ENCODE assay signal across 1 cellular context in the genomic region with DNA sequence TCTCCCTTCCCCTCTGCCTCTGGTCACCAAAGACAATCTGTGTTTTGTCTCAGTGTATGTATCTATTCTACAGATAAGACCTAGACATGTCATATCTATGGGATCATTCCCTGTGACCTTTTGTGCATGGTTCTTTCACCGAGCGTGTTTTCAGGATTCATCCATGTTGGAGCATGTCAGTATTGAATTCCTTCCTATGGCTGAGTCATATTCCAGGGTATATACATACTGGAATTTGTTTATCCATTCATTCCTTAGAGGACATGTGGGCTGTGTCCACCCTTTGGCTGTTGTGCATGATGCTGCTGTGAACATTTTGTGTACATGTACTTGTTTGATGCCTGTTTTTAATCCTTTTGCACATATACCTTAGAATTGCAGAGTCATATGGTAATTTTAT.
TF ChIP-seq lines count a peak whose summit lies in the region.

No MANE protein-coding gene starts in this region.

TF ChIP-seq in K562, 482 proteins besides CTCF, POLR2A, EP300 and RAD21 (continued from another document):
- TF ChIP-seq, protein P1, sequence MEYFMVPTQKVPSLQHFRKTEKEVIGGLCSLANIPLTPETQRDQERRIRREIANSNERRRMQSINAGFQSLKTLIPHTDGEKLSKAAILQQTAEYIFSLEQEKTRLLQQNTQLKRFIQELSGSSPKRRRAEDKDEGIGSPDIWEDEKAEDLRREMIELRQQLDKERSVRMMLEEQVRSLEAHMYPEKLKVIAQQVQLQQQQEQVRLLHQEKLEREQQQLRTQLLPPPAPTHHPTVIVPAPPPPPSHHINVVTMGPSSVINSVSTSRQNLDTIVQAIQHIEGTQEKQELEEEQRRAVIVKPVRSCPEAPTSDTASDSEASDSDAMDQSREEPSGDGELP (CRISPR knock-in tag; IDR thresholded peaks at IDR 0.05; ENCODE audit: borderline replicate concordance) = no peak
- TF ChIP-seq CBFB (CRISPR knock-in tag; IDR thresholded peaks at IDR 0.05) = no peak
- no peak for TF ChIP-seq ZNF699 (CRISPR knock-in tag; IDR thresholded peaks at IDR 0.05; ENCODE audit: insufficient replicate concordance)
- no peak for TF ChIP-seq ZNF253 (CRISPR knock-in tag; conservative IDR thresholded peaks at IDR 0.05)
- TF ChIP-seq ZNF75A (CRISPR knock-in tag; IDR thresholded peaks at IDR 0.05) = no peak
- no peak for TF ChIP-seq ETV6 (IDR thresholded peaks at IDR 0.05; ENCODE audit: borderline replicate concordance in 1 of 2, low read depth in 2 of 2, low read length in 1 of 2)
- no peak for TF ChIP-seq ETV6 (CRISPR knock-in tag; IDR thresholded peaks at IDR 0.05; ENCODE audit: borderline replicate concordance)
- TF ChIP-seq, protein P2, sequence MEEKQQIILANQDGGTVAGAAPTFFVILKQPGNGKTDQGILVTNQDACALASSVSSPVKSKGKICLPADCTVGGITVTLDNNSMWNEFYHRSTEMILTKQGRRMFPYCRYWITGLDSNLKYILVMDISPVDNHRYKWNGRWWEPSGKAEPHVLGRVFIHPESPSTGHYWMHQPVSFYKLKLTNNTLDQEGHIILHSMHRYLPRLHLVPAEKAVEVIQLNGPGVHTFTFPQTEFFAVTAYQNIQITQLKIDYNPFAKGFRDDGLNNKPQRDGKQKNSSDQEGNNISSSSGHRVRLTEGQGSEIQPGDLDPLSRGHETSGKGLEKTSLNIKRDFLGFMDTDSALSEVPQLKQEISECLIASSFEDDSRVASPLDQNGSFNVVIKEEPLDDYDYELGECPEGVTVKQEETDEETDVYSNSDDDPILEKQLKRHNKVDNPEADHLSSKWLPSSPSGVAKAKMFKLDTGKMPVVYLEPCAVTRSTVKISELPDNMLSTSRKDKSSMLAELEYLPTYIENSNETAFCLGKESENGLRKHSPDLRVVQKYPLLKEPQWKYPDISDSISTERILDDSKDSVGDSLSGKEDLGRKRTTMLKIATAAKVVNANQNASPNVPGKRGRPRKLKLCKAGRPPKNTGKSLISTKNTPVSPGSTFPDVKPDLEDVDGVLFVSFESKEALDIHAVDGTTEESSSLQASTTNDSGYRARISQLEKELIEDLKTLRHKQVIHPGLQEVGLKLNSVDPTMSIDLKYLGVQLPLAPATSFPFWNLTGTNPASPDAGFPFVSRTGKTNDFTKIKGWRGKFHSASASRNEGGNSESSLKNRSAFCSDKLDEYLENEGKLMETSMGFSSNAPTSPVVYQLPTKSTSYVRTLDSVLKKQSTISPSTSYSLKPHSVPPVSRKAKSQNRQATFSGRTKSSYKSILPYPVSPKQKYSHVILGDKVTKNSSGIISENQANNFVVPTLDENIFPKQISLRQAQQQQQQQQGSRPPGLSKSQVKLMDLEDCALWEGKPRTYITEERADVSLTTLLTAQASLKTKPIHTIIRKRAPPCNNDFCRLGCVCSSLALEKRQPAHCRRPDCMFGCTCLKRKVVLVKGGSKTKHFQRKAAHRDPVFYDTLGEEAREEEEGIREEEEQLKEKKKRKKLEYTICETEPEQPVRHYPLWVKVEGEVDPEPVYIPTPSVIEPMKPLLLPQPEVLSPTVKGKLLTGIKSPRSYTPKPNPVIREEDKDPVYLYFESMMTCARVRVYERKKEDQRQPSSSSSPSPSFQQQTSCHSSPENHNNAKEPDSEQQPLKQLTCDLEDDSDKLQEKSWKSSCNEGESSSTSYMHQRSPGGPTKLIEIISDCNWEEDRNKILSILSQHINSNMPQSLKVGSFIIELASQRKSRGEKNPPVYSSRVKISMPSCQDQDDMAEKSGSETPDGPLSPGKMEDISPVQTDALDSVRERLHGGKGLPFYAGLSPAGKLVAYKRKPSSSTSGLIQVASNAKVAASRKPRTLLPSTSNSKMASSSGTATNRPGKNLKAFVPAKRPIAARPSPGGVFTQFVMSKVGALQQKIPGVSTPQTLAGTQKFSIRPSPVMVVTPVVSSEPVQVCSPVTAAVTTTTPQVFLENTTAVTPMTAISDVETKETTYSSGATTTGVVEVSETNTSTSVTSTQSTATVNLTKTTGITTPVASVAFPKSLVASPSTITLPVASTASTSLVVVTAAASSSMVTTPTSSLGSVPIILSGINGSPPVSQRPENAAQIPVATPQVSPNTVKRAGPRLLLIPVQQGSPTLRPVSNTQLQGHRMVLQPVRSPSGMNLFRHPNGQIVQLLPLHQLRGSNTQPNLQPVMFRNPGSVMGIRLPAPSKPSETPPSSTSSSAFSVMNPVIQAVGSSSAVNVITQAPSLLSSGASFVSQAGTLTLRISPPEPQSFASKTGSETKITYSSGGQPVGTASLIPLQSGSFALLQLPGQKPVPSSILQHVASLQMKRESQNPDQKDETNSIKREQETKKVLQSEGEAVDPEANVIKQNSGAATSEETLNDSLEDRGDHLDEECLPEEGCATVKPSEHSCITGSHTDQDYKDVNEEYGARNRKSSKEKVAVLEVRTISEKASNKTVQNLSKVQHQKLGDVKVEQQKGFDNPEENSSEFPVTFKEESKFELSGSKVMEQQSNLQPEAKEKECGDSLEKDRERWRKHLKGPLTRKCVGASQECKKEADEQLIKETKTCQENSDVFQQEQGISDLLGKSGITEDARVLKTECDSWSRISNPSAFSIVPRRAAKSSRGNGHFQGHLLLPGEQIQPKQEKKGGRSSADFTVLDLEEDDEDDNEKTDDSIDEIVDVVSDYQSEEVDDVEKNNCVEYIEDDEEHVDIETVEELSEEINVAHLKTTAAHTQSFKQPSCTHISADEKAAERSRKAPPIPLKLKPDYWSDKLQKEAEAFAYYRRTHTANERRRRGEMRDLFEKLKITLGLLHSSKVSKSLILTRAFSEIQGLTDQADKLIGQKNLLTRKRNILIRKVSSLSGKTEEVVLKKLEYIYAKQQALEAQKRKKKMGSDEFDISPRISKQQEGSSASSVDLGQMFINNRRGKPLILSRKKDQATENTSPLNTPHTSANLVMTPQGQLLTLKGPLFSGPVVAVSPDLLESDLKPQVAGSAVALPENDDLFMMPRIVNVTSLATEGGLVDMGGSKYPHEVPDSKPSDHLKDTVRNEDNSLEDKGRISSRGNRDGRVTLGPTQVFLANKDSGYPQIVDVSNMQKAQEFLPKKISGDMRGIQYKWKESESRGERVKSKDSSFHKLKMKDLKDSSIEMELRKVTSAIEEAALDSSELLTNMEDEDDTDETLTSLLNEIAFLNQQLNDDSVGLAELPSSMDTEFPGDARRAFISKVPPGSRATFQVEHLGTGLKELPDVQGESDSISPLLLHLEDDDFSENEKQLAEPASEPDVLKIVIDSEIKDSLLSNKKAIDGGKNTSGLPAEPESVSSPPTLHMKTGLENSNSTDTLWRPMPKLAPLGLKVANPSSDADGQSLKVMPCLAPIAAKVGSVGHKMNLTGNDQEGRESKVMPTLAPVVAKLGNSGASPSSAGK (IDR thresholded peaks at IDR 0.05) = no peak
- TF ChIP-seq FUS (optimal IDR thresholded peaks at IDR 0.05; ENCODE audit: low read depth, low read length) = no peak
- TF ChIP-seq ZBTB8A (IDR thresholded peaks at IDR 0.05; ENCODE audit: partially characterized antibody) = no peak
- TF ChIP-seq ZNF140 (CRISPR knock-in tag; IDR thresholded peaks at IDR 0.05) = no peak
